ENCODE assay signal across 13 cellular contexts in genomic region chr11:30326114-30326783, GRCh38. TPM values are rescaled to one million over a fixed set of nuclear protein-coding genes. Genes with fewer than 3 reads are reported as not detected.
DNase-seq lines count a peak whose midpoint lies in the region; ATAC-seq, FAIRE-seq and TF ChIP-seq lines count a peak whose summit lies in the region.
"Had no signal": no experiment of that assay in that cellular context is flagged by ENCODE, and none has a peak within 500 bp of the region (broad histone marks: within the 10 kb centered on the region; RNA-seq: fewer than 3 reads in every experiment).

No MANE protein-coding gene starts in this region.

- DNase-seq in A549 (ENCODE audit: low read depth in 1 of 2, low spot score in 1 of 2): no peak
- no peak for DNase-seq in GM12865 (ENCODE audit: low read depth)
- DNase-seq in T-helper 2 cell treated with Interferon-gamma antibody and Interleukin-4, amounts not matched to agents 5 μg/mL and 100 μg/mL, for 36 hours (ENCODE audit: low spot score): no peak
- peak; percentile 35 for DNase-seq in epithelial cell of esophagus (ENCODE audit: low read depth)
- no peak for DNase-seq in NCI-H524 treated with DMSO at 0.1 percent for 48 hours (lab: John Stamatoyannopoulos, UW)
- no peak for DNase-seq in DMS 273 treated with DMSO at 0.1 percent for 48 hours (lab: John Stamatoyannopoulos, UW)
- DNase-seq in GM12892 (ENCODE audit: insufficient read length): no peak
- DNase-seq: left lung, NCI-H2029, right lobe of liver had no signal

- POLR2A ChIA-PET in A549 (lab: Yijun Ruan, JAX): no interaction called here

- CTCF ChIA-PET in A549 (lab: Yijun Ruan, JAX): interaction anchor here (1.3 to 2.0 kb wide), 3 partner anchors 7 to 19 kb away, joined by 3 to 5 read pairs (median 5); no protein-coding TSS in a partner anchor

- H3K4me3 ChIP-seq in A549: no peak overlapping the region
- H3K4me3 ChIP-seq in GM12865 (ENCODE audit: low read depth, low read length): peak overlapping the region; percentile 17
- H3K4me3 ChIP-seq in epithelial cell of esophagus (ENCODE audit: low read length): no peak overlapping the region
- H3K4me3 ChIP-seq: left lung, right lobe of liver, SJSA1 had no signal

- H3K36me3 Mint-ChIP-seq in T-helper 2 cell treated with Interferon-gamma antibody and Interleukin-4, amounts not matched to agents 5 μg/mL and 100 μg/mL, for 36 hours (ENCODE audit: low read depth): peaks cover 25% of the 10 kb centered on the region

- no peak for TF ChIP-seq RAD21 in A549 (conservative IDR thresholded peaks at IDR 0.05 in 1 of 2, IDR thresholded peaks at IDR 0.05 in 1 of 2)

- H3K9me3 ChIP-seq in A549: no peaks in the 10 kb centered on the region
- H3K9me3 ChIP-seq: left lung, right lobe of liver, SJSA1 had no signal

- H3K27ac Mint-ChIP-seq in T-helper 2 cell treated with Interferon-gamma antibody and Interleukin-4, amounts not matched to agents 5 μg/mL and 100 μg/mL, for 36 hours: peak overlapping the region; percentile 64

- peaks cover 16% of the 10 kb centered on the region for H3K4me1 ChIP-seq in A549

- peak overlapping the region; percentile 4; the same call in 1 of the 3 replicates for H3K4me2 ChIP-seq in A549

- no peak overlapping the region for H3K27ac ChIP-seq in A549
- H3K27ac ChIP-seq: SJSA1 had no signal

- 96% methylated on average over 2 of the region's 2 CpGs for WGBS in A549 (ENCODE audit: missing lambda C conversion rate)

- no peaks in the 10 kb centered on the region for H3K9me3 Mint-ChIP-seq in T-helper 2 cell treated with Interferon-gamma antibody and Interleukin-4, amounts not matched to agents 5 μg/mL and 100 μg/mL, for 36 hours

- FAIRE-seq in A549 (lab: Jason Lieb, UNC) (no peak), GM12892 (lab: Jason Lieb, UNC) (no peak)

- peak overlapping the region; percentile 40 for H3K4me3 Mint-ChIP-seq in T-helper 2 cell treated with Interferon-gamma antibody and Interleukin-4, amounts not matched to agents 5 μg/mL and 100 μg/mL, for 36 hours

- no peak for TF ChIP-seq EP300 in A549 (IDR thresholded peaks at IDR 0.05)

- peaks cover 42% of the 10 kb centered on the region for H3K4me1 Mint-ChIP-seq in T-helper 2 cell treated with Interferon-gamma antibody and Interleukin-4, amounts not matched to agents 5 μg/mL and 100 μg/mL, for 36 hours (ENCODE audit: low read depth)

- no peak for TF ChIP-seq CTCF in A549 (IDR thresholded peaks at IDR 0.05)
- no peak for TF ChIP-seq CTCF in GM12865 (IDR thresholded peaks at IDR 0.05; ENCODE audit: insufficient read depth, low read depth, low read length, missing control alignments)
- TF ChIP-seq CTCF in epithelial cell of esophagus (IDR thresholded peaks at IDR 0.05; ENCODE audit: insufficient read depth, low read depth, low read length, missing control alignments): no peak

- TF ChIP-seq POLR2A in A549 (IDR thresholded peaks at IDR 0.05; ENCODE audit: low read length) (no peak), GM12892 (IDR thresholded peaks at IDR 0.05; ENCODE audit: low read depth, low read length) (no peak)

- ATAC-seq in A549 (no peak), GM18858 (IDR thresholded peaks at IDR 0.05; ENCODE audit: unreplicated experiment) (no peak)
- ATAC-seq: esophagus mucosa, left lung, right lobe of liver had no signal

- no peaks in the 10 kb centered on the region for H3K27me3 Mint-ChIP-seq in T-helper 2 cell treated with Interferon-gamma antibody and Interleukin-4, amounts not matched to agents 5 μg/mL and 100 μg/mL, for 36 hours (ENCODE audit: low read depth)

TF ChIP-seq in A549, 52 proteins besides CTCF, POLR2A, EP300 and RAD21:
- no peak for TF ChIP-seq CBX8 (IDR thresholded peaks at IDR 0.05)
- TF ChIP-seq CHD2 (IDR thresholded peaks at IDR 0.05; ENCODE audit: low read length, partially characterized antibody): no peak
- TF ChIP-seq FOSB (CRISPR knock-in tag; IDR thresholded peaks at IDR 0.05): no peak
- TF ChIP-seq ZC3H11A (IDR thresholded peaks at IDR 0.05): no peak
TF ChIP-seq in A549: peak in this region for 0.

RNA-seq across cellular contexts. Expression of gene ARL14EP, which starts 3.3 kb away (rescaled TPM):
- polyA plus RNA-seq in A549 (2011; rRNA removed) (44.8 and 58.2 TPM in 2 replicates), A549 (2017; fragmentation: RNase III; extraction: RNeasy Plus Mini Kit Qiagen cat#74134 plus additional on column Dnase treatment) (17.7 to 23.5 TPM (median 20.8 TPM) in 3 replicates)
- 5.6 and 6.7 TPM in 2 replicates for polyA plus RNA-seq in A549 (2012; cell fraction: cytosol; rRNA removed)
- 3.1 and 4.1 TPM in 2 replicates for polyA plus RNA-seq in A549 (2012; cell fraction: nucleus; rRNA removed)
- 10.3 and 10.7 TPM in 2 replicates for polyA minus RNA-seq in A549 (2011; rRNA and poly(A)+ RNA removed)
- polyA plus RNA-seq in GM12892 (2012; ENCODE audit: missing spikeins): 23.1 TPM
